8 cellular contexts compared by ENCODE assay signal in the genomic region with DNA sequence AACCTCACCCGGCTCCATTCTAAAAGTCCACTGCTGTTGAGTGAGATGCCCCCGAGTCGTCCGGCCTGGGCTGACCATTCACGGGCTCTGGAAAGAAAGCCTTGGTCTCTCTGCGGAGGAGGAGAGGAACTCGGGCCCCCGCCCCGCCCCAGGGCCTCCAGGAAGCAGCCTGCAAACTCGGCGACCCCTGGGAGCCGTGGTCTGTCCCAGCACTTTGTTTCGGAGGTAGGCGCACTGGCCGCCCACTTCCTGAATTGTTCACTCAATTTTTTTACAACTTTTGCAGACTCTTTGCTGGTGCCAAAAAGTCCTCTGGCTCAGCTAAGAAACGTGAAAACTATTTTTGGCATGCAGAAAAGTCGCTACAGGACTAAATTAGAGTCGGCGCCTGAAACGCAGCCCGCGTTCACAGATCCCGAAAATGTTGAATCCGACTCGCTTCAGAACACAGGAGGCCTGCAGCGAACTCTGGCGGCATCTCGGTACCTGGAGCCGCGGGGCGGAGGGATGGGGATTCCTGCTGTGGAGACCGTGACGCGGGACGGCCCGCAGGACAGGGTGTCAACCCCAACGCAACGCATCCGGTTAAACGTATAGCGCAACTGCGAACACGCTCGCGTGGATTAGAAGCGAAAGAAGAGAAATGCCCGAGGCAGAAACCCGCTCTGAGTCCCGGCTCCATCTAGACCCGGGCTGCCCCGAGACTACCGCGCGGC. TPM values are rescaled to one million over a fixed set of nuclear protein-coding genes. Genes with fewer than 3 reads are reported as not detected.
DNase-seq lines count a peak whose midpoint lies in the region; ATAC-seq and TF ChIP-seq lines count a peak whose summit lies in the region.

No MANE protein-coding gene starts in this region.

- H3K4me1 ChIP-seq in Loucy (ENCODE audit: insufficient read depth, low read length, poor library complexity, severe bottlenecking) = peaks cover 11% of the 10 kb centered on the region

- H3K4me2 ChIP-seq in Loucy (ENCODE audit: low read depth, low read length, poor library complexity, severe bottlenecking) = peak overlapping the region; percentile 60

- peak; percentile 95 for DNase-seq in AG10803 (ENCODE audit: low read depth)
- peak; percentile 94 for DNase-seq in astrocyte of the spinal cord (ENCODE audit: low read depth, low spot score)
- DNase-seq in hippocampal formation (lab: John Stamatoyannopoulos, UW) = peak; percentile 15 to 26
- DNase-seq in progenitor cell of endocrine pancreas (ENCODE audit: low spot score, unreplicated experiment) = peak; percentile 53
- no peak for DNase-seq in SIG-M5 (lab: John Stamatoyannopoulos, UW)

- no peaks in the 10 kb centered on the region for H3F3A ChIP-seq in Loucy (ENCODE audit: low read depth)

- peak overlapping the region; percentile 83 for H3K9ac ChIP-seq in Loucy (ENCODE audit: low read depth, low read length, poor library complexity, severe bottlenecking)

- no peaks in the 10 kb centered on the region for H3K9me2 ChIP-seq in Loucy (replicated peaks; ENCODE audit: low read depth, low read length)

- peaks cover 13% of the 10 kb centered on the region for H3K4me1 Mint-ChIP-seq in progenitor cell of endocrine pancreas (ENCODE audit: low read depth)

- H3K79me2 ChIP-seq in Loucy (ENCODE audit: insufficient read depth, low read length) = peaks cover 67% of the 10 kb centered on the region

- H3K4me3 ChIP-seq in AG10803 (ENCODE audit: low read length) (peak overlapping the region; percentile 70), Loucy (ENCODE audit: low read length, poor library complexity, severe bottlenecking) (peak overlapping the region; percentile 81), astrocyte of the spinal cord (ENCODE audit: low read depth, low read length) (peak overlapping the region; percentile 70)

- peak overlapping the region; percentile 96 for H3K4me3 Mint-ChIP-seq in progenitor cell of endocrine pancreas (ENCODE audit: low read depth)

- H3K9me3 ChIP-seq in Loucy (ENCODE audit: insufficient read depth, low read depth, low read length) = no peaks in the 10 kb centered on the region

- ATAC-seq in GM18505 (IDR thresholded peaks at IDR 0.05; ENCODE audit: unreplicated experiment) (no peak), HG02610 (IDR thresholded peaks at IDR 0.05; ENCODE audit: unreplicated experiment) (no peak)

- H3K27me3 Mint-ChIP-seq in progenitor cell of endocrine pancreas = peaks cover 15% of the 10 kb centered on the region

- no peaks in the 10 kb centered on the region for H3K9me3 Mint-ChIP-seq in progenitor cell of endocrine pancreas (ENCODE audit: low read depth)

- no peaks in the 10 kb centered on the region for H3K36me3 ChIP-seq in Loucy (ENCODE audit: insufficient read depth, low read length)

- no peak for TF ChIP-seq POLR2A in GM18505 (IDR thresholded peaks at IDR 0.05; ENCODE audit: borderline replicate concordance, extremely low read depth, insufficient read depth, insufficient read length)

- H3K36me3 Mint-ChIP-seq in progenitor cell of endocrine pancreas (ENCODE audit: insufficient read depth) = peaks cover 4% of the 10 kb centered on the region

- H3K27me3 ChIP-seq in Loucy (ENCODE audit: insufficient read depth, low read length, poor library complexity, severe bottlenecking) = no peaks in the 10 kb centered on the region

- H3K27ac Mint-ChIP-seq in progenitor cell of endocrine pancreas = peak overlapping the region; percentile 99

- in situ Hi-C loops in astrocyte of the spinal cord (cut with HindIII; ENCODE audit: low sequenced_read_pairs) = no loop called here

- no peak overlapping the region for H2AFZ ChIP-seq in Loucy (ENCODE audit: low read length)

- TF ChIP-seq CTCF in AG10803 (conservative IDR thresholded peaks at IDR 0.05; ENCODE audit: low read length) (peak; percentile 62), Loucy (conservative IDR thresholded peaks at IDR 0.05; ENCODE audit: low read length) (no peak; the same call in 1 of the 2 replicates), astrocyte of the spinal cord (IDR thresholded peaks at IDR 0.05; ENCODE audit: low read depth, low read length) (peak; percentile 68), progenitor cell of endocrine pancreas (IDR thresholded peaks at IDR 0.05; ENCODE audit: unreplicated experiment) (peak; percentile 43)

- H4K20me1 ChIP-seq in Loucy (ENCODE audit: insufficient read depth, low read length, poor library complexity, severe bottlenecking) = peaks cover 24% of the 10 kb centered on the region

RNA-seq across cellular contexts. Expression of a gene that starts 1.5 kb away (rescaled TPM):
- total RNA-seq in progenitor cell of endocrine pancreas = 242 and 256 TPM in 2 replicates
